In the genomic region with DNA sequence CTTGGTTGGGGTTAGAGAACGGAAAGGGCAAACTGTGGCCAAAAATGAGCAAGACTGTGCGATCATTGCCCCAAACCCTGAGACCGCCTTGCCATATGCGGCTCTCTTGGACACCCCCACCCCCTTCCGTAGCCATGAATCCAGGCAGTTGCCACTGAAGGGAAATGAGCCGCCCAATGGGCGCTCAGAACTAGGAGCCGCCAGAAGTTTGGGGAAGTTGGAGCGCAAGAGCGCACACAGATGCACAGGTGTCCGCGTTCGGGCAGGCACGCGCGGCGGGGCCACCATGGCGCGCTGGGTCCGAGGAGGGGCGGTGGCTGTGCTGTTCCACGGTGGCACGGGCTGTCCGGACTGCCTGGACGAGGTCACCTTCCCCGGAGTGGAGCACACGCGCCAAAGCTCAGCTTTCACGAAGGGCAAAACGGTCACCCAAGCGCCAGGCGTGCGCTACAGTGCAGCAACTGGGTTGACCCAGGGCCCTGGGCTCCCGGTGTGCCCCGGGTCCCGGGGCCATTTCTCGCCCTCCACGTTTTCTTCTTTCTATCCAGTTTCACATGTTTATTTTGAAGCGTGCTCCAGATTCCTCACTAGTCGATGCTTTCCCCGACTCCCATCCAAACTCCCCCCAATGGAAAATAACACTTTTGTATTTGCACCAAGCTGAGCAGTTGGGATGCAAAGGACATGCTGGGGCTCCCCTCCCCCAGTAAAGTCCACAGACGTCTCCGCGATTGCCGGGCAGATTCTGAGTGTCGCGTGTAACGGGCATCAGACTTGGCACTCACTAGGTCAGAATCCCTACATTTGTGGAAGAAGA, we compare ENCODE assay signal across 9 cellular contexts. TPM values are rescaled to one million over a fixed set of nuclear protein-coding genes. Genes with fewer than 3 reads are reported as not detected.
DNase-seq lines count a peak whose midpoint lies in the region; ATAC-seq, FAIRE-seq and TF ChIP-seq lines count a peak whose summit lies in the region.
"Had no signal": no experiment of that assay in that cellular context is flagged by ENCODE, and none has a peak within 500 bp of the region (broad histone marks: within the 10 kb centered on the region; RNA-seq: fewer than 3 reads in every experiment).

No MANE protein-coding gene starts in this region.

- ATAC-seq in activated CD8-positive, alpha-beta T cell treated with anti-CD3 and anti-CD28 coated beads, Interleukin-2, amount 10 ng/mL, durations not matched to agents 7 days and 5 days: no peak
- ATAC-seq in activated CD8-positive, alpha-beta T cell treated with anti-CD3 and anti-CD28 coated beads for 36 hours: no peak
- ATAC-seq in upper lobe of left lung (ENCODE audit: low FRiP score in 2 of 2) (no peak), GM18520 (IDR thresholded peaks at IDR 0.05; ENCODE audit: unreplicated experiment) (no peak)

- H3K4me1 ChIP-seq in mesodermal cell (ENCODE audit: control insufficient read depth, insufficient read depth, low read length, poor library complexity, severe bottlenecking) (peaks cover 13% of the 10 kb centered on the region), upper lobe of left lung (peaks cover 17 to 53% (median 32%) of the 10 kb centered on the region in 4 donors), small intestine (ENCODE audit: control insufficient read depth in 2 of 2, insufficient read depth in 1 of 2, low read depth in 1 of 2, low read length in 1 of 2) (peaks cover 0 to 2% of the 10 kb centered on the region in 2 donors)

- peaks cover 49% of the 10 kb centered on the region for H3K27me3 Mint-ChIP-seq in activated CD8-positive, alpha-beta T cell treated with anti-CD3 and anti-CD28 coated beads, Interleukin-2, amount 10 ng/mL, durations not matched to agents 7 days and 5 days (ENCODE audit: low read depth)
- H3K27me3 Mint-ChIP-seq in activated CD8-positive, alpha-beta T cell treated with anti-CD3 and anti-CD28 coated beads for 36 hours: peaks cover 42% of the 10 kb centered on the region

- no peaks in the 10 kb centered on the region for H3K9me3 Mint-ChIP-seq in activated CD8-positive, alpha-beta T cell treated with anti-CD3 and anti-CD28 coated beads, Interleukin-2, amount 10 ng/mL, durations not matched to agents 7 days and 5 days (ENCODE audit: insufficient read depth)
- no peaks in the 10 kb centered on the region for H3K9me3 Mint-ChIP-seq in activated CD8-positive, alpha-beta T cell treated with anti-CD3 and anti-CD28 coated beads for 36 hours

- H3K9me3 ChIP-seq in mesodermal cell (ENCODE audit: control insufficient read depth, low read length) (no peaks in the 10 kb centered on the region), upper lobe of left lung (no peaks in the 10 kb centered on the region), small intestine (ENCODE audit: control insufficient read depth, low read depth) (no peaks in the 10 kb centered on the region)

- 0 to 1% methylated on average over 40 to 42 of the region's 48 CpGs for WGBS in mesodermal cell (ENCODE audit: insufficient coverage in 2 of 2), 2 experiments
- WGBS in upper lobe of left lung, 2 donors: 3% methylated on average over 34 to 48 of the region's 48 CpGs
- WGBS in small intestine, 3 donors: 3% methylated on average over 48 of the region's 48 CpGs

- H3K27me3 ChIP-seq in upper lobe of left lung (peaks cover 0 to 42% (median 16%) of the 10 kb centered on the region in 4 donors), small intestine (ENCODE audit: control insufficient read depth in 2 of 2, insufficient read depth in 2 of 2, low read length in 2 of 2) (peaks cover 7 to 19% of the 10 kb centered on the region in 2 donors)

- POLR2A ChIA-PET in activated CD8-positive, alpha-beta T cell treated with anti-CD3 and anti-CD28 coated beads, Interleukin-2, amount 10 ng/mL, durations not matched to agents 7 days and 5 days (lab: Charles Lee): no interaction called here
- POLR2A ChIA-PET in activated CD8-positive, alpha-beta T cell treated with anti-CD3 and anti-CD28 coated beads for 36 hours (lab: Charles Lee): no interaction called here

- H3K27ac ChIP-seq in mesodermal cell (ENCODE audit: low read depth, low read length, severe bottlenecking) (no peak overlapping the region), upper lobe of left lung (no peak overlapping the region), small intestine (ENCODE audit: low read depth in 1 of 2, low read length in 1 of 2) (no peak overlapping the region)

- no peak for TF ChIP-seq EP300 in upper lobe of left lung (IDR thresholded peaks at IDR 0.05)

- peaks cover 2% of the 10 kb centered on the region for H3K36me3 Mint-ChIP-seq in activated CD8-positive, alpha-beta T cell treated with anti-CD3 and anti-CD28 coated beads, Interleukin-2, amount 10 ng/mL, durations not matched to agents 7 days and 5 days (ENCODE audit: low read depth)
- H3K36me3 Mint-ChIP-seq in activated CD8-positive, alpha-beta T cell treated with anti-CD3 and anti-CD28 coated beads for 36 hours (ENCODE audit: low read depth): no peaks in the 10 kb centered on the region
- H3K36me3 Mint-ChIP-seq: CD4-positive, alpha-beta memory T cell had no signal

- no peaks in the 10 kb centered on the region for H3K36me3 ChIP-seq in mesodermal cell (ENCODE audit: control insufficient read depth, insufficient read depth, low read length)
- no peaks in the 10 kb centered on the region for H3K36me3 ChIP-seq in upper lobe of left lung
- no peaks in the 10 kb centered on the region for H3K36me3 ChIP-seq in small intestine (ENCODE audit: control insufficient read depth in 2 of 2, insufficient read depth in 2 of 2, low read length in 2 of 2)

- peak overlapping the region; percentile 22 for H3K4me3 Mint-ChIP-seq in activated CD8-positive, alpha-beta T cell treated with anti-CD3 and anti-CD28 coated beads, Interleukin-2, amount 10 ng/mL, durations not matched to agents 7 days and 5 days
- H3K4me3 Mint-ChIP-seq in activated CD8-positive, alpha-beta T cell treated with anti-CD3 and anti-CD28 coated beads for 36 hours: no peak overlapping the region

- H3K4me3 ChIP-seq in mesodermal cell (ENCODE audit: extremely low read depth, insufficient read depth, low read length, poor library complexity, severe bottlenecking): peak overlapping the region; percentile 54
- peak overlapping the region in 3 of 4 donors; percentile 52 to 61 (median 56) for H3K4me3 ChIP-seq in upper lobe of left lung
- H3K4me3 ChIP-seq in small intestine (ENCODE audit: low read depth in 1 of 2, low read length in 2 of 2): no peak overlapping the region

- no peak for FAIRE-seq in small intestine (lab: Jason Lieb, UNC)

- peak overlapping the region; percentile 20 for H3K27ac Mint-ChIP-seq in activated CD8-positive, alpha-beta T cell treated with anti-CD3 and anti-CD28 coated beads, Interleukin-2, amount 10 ng/mL, durations not matched to agents 7 days and 5 days
- H3K27ac Mint-ChIP-seq in activated CD8-positive, alpha-beta T cell treated with anti-CD3 and anti-CD28 coated beads for 36 hours: no peak overlapping the region
- H3K27ac Mint-ChIP-seq: CD4-positive, alpha-beta memory T cell had no signal

- intact Hi-C loops in activated CD8-positive, alpha-beta T cell treated with anti-CD3 and anti-CD28 coated beads for 36 hours (cut with micrococcal nuclease): no loop called here

- no peak for TF ChIP-seq CTCF in activated CD8-positive, alpha-beta T cell treated with anti-CD3 and anti-CD28 coated beads for 36 hours (IDR thresholded peaks at IDR 0.05)
- no peak for TF ChIP-seq CTCF in upper lobe of left lung (IDR thresholded peaks at IDR 0.05)

- no peak for DNase-seq in activated CD8-positive, alpha-beta T cell treated with anti-CD3 and anti-CD28 coated beads, Interleukin-2, amount 10 ng/mL, durations not matched to agents 7 days and 5 days
- no peak for DNase-seq in activated CD8-positive, alpha-beta T cell treated with anti-CD3 and anti-CD28 coated beads for 36 hours
- DNase-seq in ecto neural progenitor cell (ENCODE audit: low spot score): peak; percentile 66
- peak in 1 of 2 donors; percentile 76 for DNase-seq in upper lobe of left lung
- DNase-seq in SIG-M5 (lab: John Stamatoyannopoulos, UW): no peak
- no peak for DNase-seq in small intestine
- DNase-seq: CD4-positive, alpha-beta memory T cell had no signal

- CTCF ChIA-PET in activated CD8-positive, alpha-beta T cell treated with anti-CD3 and anti-CD28 coated beads, Interleukin-2, amount 10 ng/mL, durations not matched to agents 7 days and 5 days (lab: Charles Lee): no interaction called here
- CTCF ChIA-PET in activated CD8-positive, alpha-beta T cell treated with anti-CD3 and anti-CD28 coated beads for 36 hours (lab: Charles Lee): no interaction called here

- peaks cover 7% of the 10 kb centered on the region for H3K4me1 Mint-ChIP-seq in activated CD8-positive, alpha-beta T cell treated with anti-CD3 and anti-CD28 coated beads, Interleukin-2, amount 10 ng/mL, durations not matched to agents 7 days and 5 days (ENCODE audit: low read depth)
- peaks cover 5% of the 10 kb centered on the region for H3K4me1 Mint-ChIP-seq in activated CD8-positive, alpha-beta T cell treated with anti-CD3 and anti-CD28 coated beads for 36 hours (ENCODE audit: low read depth)

- no peak for TF ChIP-seq POLR2A in upper lobe of left lung (IDR thresholded peaks at IDR 0.05)

RNA-seq across cellular contexts. Expression of a gene that starts 0.9 kb away (rescaled TPM):
- total RNA-seq in activated CD8-positive, alpha-beta T cell treated with anti-CD3 and anti-CD28 coated beads, Interleukin-2, amount 10 ng/mL, durations not matched to agents 7 days and 5 days: not detected
- not detected for total RNA-seq in activated CD8-positive, alpha-beta T cell treated with anti-CD3 and anti-CD28 coated beads for 36 hours
- polyA plus RNA-seq in mesodermal cell (2013, experiment 1 of 2): 7.4 TPM
- 6.5 TPM for polyA plus RNA-seq in mesodermal cell (2013, experiment 2 of 2)
- 1 to 10 TPM in 5 of 6 donors, under 1 TPM in 1; 0.89 to 4.9 (median 1.4) TPM for total RNA-seq in upper lobe of left lung
- 1 to 10 TPM in 1 of 3 donors, under 1 TPM in 2; 0.22 to 2.0 (median 0.54) TPM for polyA plus RNA-seq in small intestine
- total RNA-seq: CD4-positive, alpha-beta memory T cell had no signal
- polyA plus RNA-seq: CD4-positive, alpha-beta memory T cell had no signal

Comparison
In these comparisons a context has a peak if more than half of its experiments do, and no peak if none do; other contexts are left out.
1. H3K4me3 ChIP-seq: peak in mesodermal cell (single experiment) and upper lobe of left lung (3 of 4); none in small intestine (0 of 2).